In the genomic region with DNA sequence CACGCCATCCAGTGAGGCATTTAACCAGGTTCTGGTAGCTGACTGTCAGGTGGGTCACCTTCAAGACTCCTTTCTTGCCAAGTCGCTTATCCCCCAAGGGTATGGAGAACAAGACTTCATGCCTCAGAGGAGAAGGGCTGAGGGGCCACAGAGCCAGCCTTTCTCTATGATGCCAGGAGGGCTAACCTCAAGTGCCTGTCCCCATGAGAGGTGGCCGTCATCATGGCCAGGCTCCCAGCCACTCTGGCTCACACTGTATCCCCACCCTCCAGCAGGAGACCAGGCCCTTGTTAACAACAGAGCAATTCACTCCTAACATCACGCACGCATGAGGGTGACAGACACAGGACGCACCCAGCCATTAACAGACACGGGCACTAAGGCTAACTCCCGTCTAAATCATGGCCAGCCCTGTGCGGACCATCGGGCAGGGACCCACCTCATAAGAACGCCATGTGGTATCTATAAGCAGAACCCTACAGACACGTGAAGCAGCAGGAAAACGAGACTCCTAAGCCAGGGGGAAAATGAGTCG, we compare ENCODE assay signal across 1 cellular context.
TF ChIP-seq lines count a peak whose summit lies in the region.

No MANE protein-coding gene starts in this region.

TF ChIP-seq in HepG2, 621 proteins besides CTCF, POLR2A, EP300 and RAD21:
- TF ChIP-seq ZSCAN31 (CRISPR knock-in tag; IDR thresholded peaks at IDR 0.05; ENCODE audit: low read depth), result no peak
- TF ChIP-seq ZNF883 (CRISPR knock-in tag; IDR thresholded peaks at IDR 0.05; ENCODE audit: not compliant biosample characterization), result peak; percentile 36
